2 cellular contexts compared by ENCODE assay signal in the genomic region with DNA sequence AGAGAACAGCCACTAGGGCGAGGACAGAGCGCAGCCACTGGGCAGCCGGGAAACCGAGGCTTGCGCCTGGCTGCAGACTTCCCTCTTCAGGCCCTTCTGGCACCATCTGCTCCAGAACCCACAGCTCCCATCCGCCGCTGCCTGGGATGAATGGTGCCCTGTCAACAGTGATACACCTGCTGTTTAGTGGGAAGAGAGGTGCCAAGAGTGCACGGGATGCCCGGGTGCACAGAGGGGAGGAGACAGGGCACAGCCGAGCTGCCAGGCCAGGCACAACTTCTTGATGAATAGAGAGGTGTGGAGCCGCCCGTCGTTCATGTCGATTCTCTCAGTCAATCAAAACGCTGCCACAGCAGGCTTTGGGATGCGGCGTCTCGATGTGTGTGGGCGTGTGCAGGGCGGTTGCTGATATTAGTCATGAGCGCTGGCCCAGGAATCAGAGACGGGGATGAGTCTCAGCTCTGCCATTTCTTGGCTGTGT.
TF ChIP-seq lines count a peak whose summit lies in the region.

No MANE protein-coding gene starts in this region.

TF ChIP-seq in HCT116, 20 proteins besides CTCF, POLR2A, EP300 and RAD21:
- TF ChIP-seq EZH2 (IDR thresholded peaks at IDR 0.05): no peak
- peak; percentile 85 for TF ChIP-seq EGR1 (IDR thresholded peaks at IDR 0.05; ENCODE audit: low read depth)
TF ChIP-seq in HCT116: peak in this region for 1.

TF ChIP-seq in K562, 482 proteins besides CTCF, POLR2A, EP300 and RAD21:
- TF ChIP-seq, protein P1, sequence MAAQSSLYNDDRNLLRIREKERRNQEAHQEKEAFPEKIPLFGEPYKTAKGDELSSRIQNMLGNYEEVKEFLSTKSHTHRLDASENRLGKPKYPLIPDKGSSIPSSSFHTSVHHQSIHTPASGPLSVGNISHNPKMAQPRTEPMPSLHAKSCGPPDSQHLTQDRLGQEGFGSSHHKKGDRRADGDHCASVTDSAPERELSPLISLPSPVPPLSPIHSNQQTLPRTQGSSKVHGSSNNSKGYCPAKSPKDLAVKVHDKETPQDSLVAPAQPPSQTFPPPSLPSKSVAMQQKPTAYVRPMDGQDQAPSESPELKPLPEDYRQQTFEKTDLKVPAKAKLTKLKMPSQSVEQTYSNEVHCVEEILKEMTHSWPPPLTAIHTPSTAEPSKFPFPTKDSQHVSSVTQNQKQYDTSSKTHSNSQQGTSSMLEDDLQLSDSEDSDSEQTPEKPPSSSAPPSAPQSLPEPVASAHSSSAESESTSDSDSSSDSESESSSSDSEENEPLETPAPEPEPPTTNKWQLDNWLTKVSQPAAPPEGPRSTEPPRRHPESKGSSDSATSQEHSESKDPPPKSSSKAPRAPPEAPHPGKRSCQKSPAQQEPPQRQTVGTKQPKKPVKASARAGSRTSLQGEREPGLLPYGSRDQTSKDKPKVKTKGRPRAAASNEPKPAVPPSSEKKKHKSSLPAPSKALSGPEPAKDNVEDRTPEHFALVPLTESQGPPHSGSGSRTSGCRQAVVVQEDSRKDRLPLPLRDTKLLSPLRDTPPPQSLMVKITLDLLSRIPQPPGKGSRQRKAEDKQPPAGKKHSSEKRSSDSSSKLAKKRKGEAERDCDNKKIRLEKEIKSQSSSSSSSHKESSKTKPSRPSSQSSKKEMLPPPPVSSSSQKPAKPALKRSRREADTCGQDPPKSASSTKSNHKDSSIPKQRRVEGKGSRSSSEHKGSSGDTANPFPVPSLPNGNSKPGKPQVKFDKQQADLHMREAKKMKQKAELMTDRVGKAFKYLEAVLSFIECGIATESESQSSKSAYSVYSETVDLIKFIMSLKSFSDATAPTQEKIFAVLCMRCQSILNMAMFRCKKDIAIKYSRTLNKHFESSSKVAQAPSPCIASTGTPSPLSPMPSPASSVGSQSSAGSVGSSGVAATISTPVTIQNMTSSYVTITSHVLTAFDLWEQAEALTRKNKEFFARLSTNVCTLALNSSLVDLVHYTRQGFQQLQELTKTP (IDR thresholded peaks at IDR 0.05; ENCODE audit: low read depth in 1 of 2, partially characterized antibody in 2 of 2): no peak
- TF ChIP-seq EGR1 (conservative IDR thresholded peaks at IDR 0.05): peak; percentile 77
